Comparison of ENCODE assay signal across 1 cellular context in genomic region chr17:7439462-7440112, GRCh38.
TF ChIP-seq lines count a peak whose summit lies in the region.

FGF11 (plus strand) TSS chr17:7439512; CDS start chr17:7439621, 109 bp downstream.

TF ChIP-seq in HEK293, 187 proteins besides CTCF, POLR2A, EP300 and RAD21 (continued from another document):
- no peak for TF ChIP-seq ZNF488 (tag by site-specific recombination; IDR thresholded peaks at IDR 0.05)
- no peak for TF ChIP-seq ZNF140 (tag by site-specific recombination; IDR thresholded peaks at IDR 0.05)
- no peak for TF ChIP-seq ZNF416 (tag by site-specific recombination; IDR thresholded peaks at IDR 0.05)
- TF ChIP-seq ZNF585B (tag by site-specific recombination; IDR thresholded peaks at IDR 0.05): no peak
- TF ChIP-seq ZNF645 (tag by site-specific recombination; IDR thresholded peaks at IDR 0.05): no peak
- no peak for TF ChIP-seq ZSCAN18 (tag by site-specific recombination; IDR thresholded peaks at IDR 0.05)
- no peak for TF ChIP-seq SCRT2 (tag by site-specific recombination; IDR thresholded peaks at IDR 0.05)
- 0 out of 2 replicates have a peak, but pooled peaks have one; percentile 26 for TF ChIP-seq GLIS2 (tag by site-specific recombination; IDR thresholded peaks at IDR 0.05)
- TF ChIP-seq SP3 (tag by site-specific recombination; IDR thresholded peaks at IDR 0.05): peak; percentile 38; the same call in 1 of the 2 replicates
- TF ChIP-seq ZNF580 (tag by site-specific recombination; IDR thresholded peaks at IDR 0.05): no peak
- peak; percentile 50; the same call in 1 of the 2 replicates for TF ChIP-seq GLIS1 (tag by site-specific recombination; IDR thresholded peaks at IDR 0.05)
- TF ChIP-seq ZIC2 (tag by site-specific recombination; IDR thresholded peaks at IDR 0.05): no peak
- no peak for TF ChIP-seq ZNF155 (tag by site-specific recombination; IDR thresholded peaks at IDR 0.05)
- no peak for TF ChIP-seq FEZF1 (tag by site-specific recombination; IDR thresholded peaks at IDR 0.05)
TF ChIP-seq in HEK293: peak in this region for 4.
